In the genomic region with DNA sequence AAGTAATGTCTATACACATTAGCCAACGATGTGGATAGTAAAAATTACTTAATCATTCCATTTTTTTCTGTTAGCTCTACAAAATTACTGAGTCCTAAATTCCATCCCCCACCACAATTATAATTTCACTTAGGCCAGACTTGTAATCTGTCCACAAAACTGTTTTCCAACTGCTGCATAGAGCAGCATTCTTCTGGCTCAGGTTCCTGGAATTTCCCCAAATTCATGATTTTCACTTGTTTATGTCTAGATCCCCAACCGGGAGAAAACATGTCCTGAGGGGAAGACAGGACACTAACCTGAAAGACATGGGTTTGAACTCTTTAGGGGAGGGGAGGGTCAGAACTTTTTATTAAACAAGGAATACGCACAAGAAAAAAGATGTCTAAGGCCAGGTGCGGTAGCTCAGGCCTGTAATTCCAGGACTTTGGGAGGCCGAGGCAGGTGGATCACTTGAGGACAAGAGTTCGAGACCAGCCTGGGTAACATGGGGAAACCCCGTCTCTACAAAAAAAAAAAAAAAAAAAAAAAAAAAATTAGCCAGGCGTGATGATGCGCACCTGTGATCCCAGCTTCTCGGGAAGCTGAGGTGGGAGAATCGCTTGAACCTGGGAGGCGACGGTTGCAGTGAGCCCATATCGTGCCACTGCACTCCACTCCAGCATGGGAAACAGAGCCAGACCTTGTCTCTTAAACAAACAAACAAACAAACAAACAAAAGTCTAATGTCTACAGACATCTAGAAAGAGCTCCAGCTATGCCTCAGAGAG, we compare ENCODE assay signal across 1 cellular context.
TF ChIP-seq lines count a peak whose summit lies in the region.

No MANE protein-coding gene starts in this region.

TF ChIP-seq in GM12878, 131 proteins besides CTCF, POLR2A, EP300 and RAD21:
- TF ChIP-seq FOXK2 (IDR thresholded peaks at IDR 0.05) (no peak), CREM (IDR thresholded peaks at IDR 0.05; ENCODE audit: low read depth) (no peak), CBX3 (IDR thresholded peaks at IDR 0.05; ENCODE audit: borderline replicate concordance, low read depth) (no peak), POLR2AphosphoS5 (IDR thresholded peaks at IDR 0.05; ENCODE audit: low read length) (no peak; the same call in 1 of the 2 replicates), ZZZ3 (IDR thresholded peaks at IDR 0.05; ENCODE audit: control insufficient read depth, insufficient read length, low read depth) (no peak), ESRRA (IDR thresholded peaks at IDR 0.05; ENCODE audit: low read length) (no peak)
- TF ChIP-seq, protein P1, sequence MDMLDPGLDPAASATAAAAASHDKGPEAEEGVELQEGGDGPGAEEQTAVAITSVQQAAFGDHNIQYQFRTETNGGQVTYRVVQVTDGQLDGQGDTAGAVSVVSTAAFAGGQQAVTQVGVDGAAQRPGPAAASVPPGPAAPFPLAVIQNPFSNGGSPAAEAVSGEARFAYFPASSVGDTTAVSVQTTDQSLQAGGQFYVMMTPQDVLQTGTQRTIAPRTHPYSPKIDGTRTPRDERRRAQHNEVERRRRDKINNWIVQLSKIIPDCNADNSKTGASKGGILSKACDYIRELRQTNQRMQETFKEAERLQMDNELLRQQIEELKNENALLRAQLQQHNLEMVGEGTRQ (IDR thresholded peaks at IDR 0.05; ENCODE audit: borderline replicate concordance, low read depth, low read length): no peak
